Comparison of ENCODE assay signal across 8 cellular contexts in genomic region chr1:41662061-41662655, GRCh38.
DNase-seq lines count a peak whose midpoint lies in the region; ATAC-seq and TF ChIP-seq lines count a peak whose summit lies in the region.

No MANE protein-coding gene starts in this region.

- no peak for TF ChIP-seq CTCF in GM12865 (IDR thresholded peaks at IDR 0.05; ENCODE audit: insufficient read depth, low read depth, low read length, missing control alignments)
- TF ChIP-seq CTCF in HCT116 (IDR thresholded peaks at IDR 0.05 in 2 of 3, conservative IDR thresholded peaks at IDR 0.05 in 1 of 3; ENCODE audit: borderline replicate concordance in 1 of 3, insufficient read depth in 1 of 3, low read depth in 2 of 3, low read length in 2 of 3): no peak

- no peak overlapping the region for H2AFZ ChIP-seq in HCT116 (ENCODE audit: low read depth, low read length, poor library complexity, severe bottlenecking)

- no peak for TF ChIP-seq POLR2A in HCT116 (IDR thresholded peaks at IDR 0.05; ENCODE audit: borderline replicate concordance, extremely low read depth, insufficient read depth, insufficient read length)

- no peaks in the 10 kb centered on the region for H4K20me1 ChIP-seq in HCT116 (ENCODE audit: insufficient read depth)

- H3K9me2 ChIP-seq in HCT116 (ENCODE audit: insufficient read depth): no peaks in the 10 kb centered on the region

- POLR2A ChIA-PET in HCT116 (lab: Charles Lee): interaction anchor here (1.8 kb wide), 1 partner anchor 9 kb away, joined by 4 read pairs; no protein-coding TSS in a partner anchor
- POLR2A ChIA-PET in activated CD8-positive, alpha-beta T cell treated with anti-CD3 and anti-CD28 coated beads, Interleukin-2, amount 10 ng/mL, durations not matched to agents 7 days and 5 days (lab: Charles Lee): interaction anchor here (0.6 to 2.4 kb wide), 7 partner anchors 9 to 993 kb away, joined by 3 to 19 read pairs (median 5); no protein-coding TSS in a partner anchor

- DNase-seq in GM12865 (ENCODE audit: low read depth): peak; percentile 78
- DNase-seq in HCT116 (ENCODE audit: low read depth, low spot score): peak; percentile 44
- DNase-seq in NCI-H2029 (lab: John Stamatoyannopoulos, UW): peak; percentile 86
- DNase-seq in activated CD8-positive, alpha-beta T cell treated with anti-CD3 and anti-CD28 coated beads, Interleukin-2, amount 10 ng/mL, durations not matched to agents 7 days and 5 days: peak; percentile 84
- peak; percentile 60 to 71 (median 64) for DNase-seq in effector memory CD8-positive, alpha-beta T cell
- peak; percentile 45 for DNase-seq in midbrain (lab: John Stamatoyannopoulos, UW)
- DNase-seq in stimulated activated CD8-positive, alpha-beta memory T cell treated with anti-CD3 and anti-CD28 coated beads, Interleukin-4, amount 100 ng/mL, for 24 hours (ENCODE audit: low read depth): peak; percentile 69
- DNase-seq in GF-D8 (lab: John Stamatoyannopoulos, UW): no peak

- no peaks in the 10 kb centered on the region for H3K36me3 ChIP-seq in HCT116 (ENCODE audit: control insufficient read depth in 1 of 2, insufficient read depth in 2 of 2, low read length in 2 of 2)

- RAD21 ChIA-PET in HCT116 (lab: Charles Lee; ENCODE audit: low non-redundant PET in 1 of 2, low total read pairs in 2 of 2, uncharacterized antibody in 2 of 2, unreplicated experiment in 2 of 2): no interaction called here

- H3K36me3 Mint-ChIP-seq in activated CD8-positive, alpha-beta T cell treated with anti-CD3 and anti-CD28 coated beads, Interleukin-2, amount 10 ng/mL, durations not matched to agents 7 days and 5 days (ENCODE audit: low read depth): peaks cover 4% of the 10 kb centered on the region
- no peaks in the 10 kb centered on the region for H3K36me3 Mint-ChIP-seq in effector memory CD8-positive, alpha-beta T cell (ENCODE audit: insufficient read depth)

- peaks cover 82% of the 10 kb centered on the region for H3K4me1 Mint-ChIP-seq in activated CD8-positive, alpha-beta T cell treated with anti-CD3 and anti-CD28 coated beads, Interleukin-2, amount 10 ng/mL, durations not matched to agents 7 days and 5 days (ENCODE audit: low read depth)
- peaks cover 46 to 65% of the 10 kb centered on the region in 2 donors for H3K4me1 Mint-ChIP-seq in effector memory CD8-positive, alpha-beta T cell (ENCODE audit: low read depth in 2 of 2)

- no peak for TF ChIP-seq RAD21 in HCT116 (IDR thresholded peaks at IDR 0.05; ENCODE audit: low read depth)

- no TSS peak for BruUV-seq in HCT116 (replicated peaks; lab: Mats Ljungman, UMichigan)

- H3K4me2 ChIP-seq in HCT116 (ENCODE audit: low read length): peak overlapping the region; percentile 100

- no peaks in the 10 kb centered on the region for H3K9me3 ChIP-seq in HCT116 (ENCODE audit: control insufficient read depth in 1 of 2, insufficient read depth in 1 of 2, low read depth in 1 of 2, low read length in 2 of 2)

- intact Hi-C loops in HCT116 (cut with micrococcal nuclease): no loop called here

- H3K9ac ChIP-seq in HCT116 (ENCODE audit: low read length): peak overlapping the region; percentile 65

- ATAC-seq in HCT116: peak; percentile 85
- peak; percentile 88 for ATAC-seq in activated CD8-positive, alpha-beta T cell treated with anti-CD3 and anti-CD28 coated beads, Interleukin-2, amount 10 ng/mL, durations not matched to agents 7 days and 5 days
- peak; percentile 87 for ATAC-seq in effector memory CD8-positive, alpha-beta T cell (replicated peaks)

- H3K9me3 Mint-ChIP-seq in activated CD8-positive, alpha-beta T cell treated with anti-CD3 and anti-CD28 coated beads, Interleukin-2, amount 10 ng/mL, durations not matched to agents 7 days and 5 days (ENCODE audit: insufficient read depth): no peaks in the 10 kb centered on the region
- H3K9me3 Mint-ChIP-seq in effector memory CD8-positive, alpha-beta T cell: no peaks in the 10 kb centered on the region

- peak overlapping the region; percentile 21 for H3K27ac Mint-ChIP-seq in activated CD8-positive, alpha-beta T cell treated with anti-CD3 and anti-CD28 coated beads, Interleukin-2, amount 10 ng/mL, durations not matched to agents 7 days and 5 days
- peak overlapping the region; percentile 82 for H3K27ac Mint-ChIP-seq in effector memory CD8-positive, alpha-beta T cell

- H3K79me2 ChIP-seq in HCT116 (ENCODE audit: insufficient read depth, low read length): no peaks in the 10 kb centered on the region

- H3K4me3 Mint-ChIP-seq in activated CD8-positive, alpha-beta T cell treated with anti-CD3 and anti-CD28 coated beads, Interleukin-2, amount 10 ng/mL, durations not matched to agents 7 days and 5 days: peak overlapping the region; percentile 47
- peak overlapping the region; percentile 90 to 94 for H3K4me3 Mint-ChIP-seq in effector memory CD8-positive, alpha-beta T cell

- H3K4me3 ChIP-seq in GM12865 (ENCODE audit: low read depth, low read length) (peak overlapping the region; percentile 71), HCT116 (replicated peaks in 1 of 2; ENCODE audit: low read depth in 1 of 2, low read length in 2 of 2) (peak overlapping the region; percentile 65 to 78)

- H3K27me3 ChIP-seq in HCT116 (ENCODE audit: insufficient read depth, low read length): no peaks in the 10 kb centered on the region

- peak overlapping the region; percentile 56 for H3K27ac ChIP-seq in HCT116 (ENCODE audit: low read depth, low read length)

- H3K27me3 Mint-ChIP-seq in activated CD8-positive, alpha-beta T cell treated with anti-CD3 and anti-CD28 coated beads, Interleukin-2, amount 10 ng/mL, durations not matched to agents 7 days and 5 days (ENCODE audit: low read depth): no peaks in the 10 kb centered on the region
- no peaks in the 10 kb centered on the region for H3K27me3 Mint-ChIP-seq in effector memory CD8-positive, alpha-beta T cell

- CTCF ChIA-PET in HCT116 (lab: Charles Lee): interaction anchor here (0.7 to 2.2 kb wide), 2 partner anchors 10 to 11 kb away, joined by 3 to 6 read pairs; no protein-coding TSS in a partner anchor
- CTCF ChIA-PET in activated CD8-positive, alpha-beta T cell treated with anti-CD3 and anti-CD28 coated beads, Interleukin-2, amount 10 ng/mL, durations not matched to agents 7 days and 5 days (lab: Charles Lee): interaction anchor here (1.9 to 2.4 kb wide), 2 partner anchors 11 to 16 kb away, joined by 5 to 6 read pairs; no protein-coding TSS in a partner anchor

- peaks cover 24 to 58% of the 10 kb centered on the region in 2 experiments for H3K4me1 ChIP-seq in HCT116 (ENCODE audit: control insufficient read depth in 1 of 2, insufficient read depth in 2 of 2, low read length in 2 of 2)

TF ChIP-seq in HCT116, 20 proteins besides CTCF, POLR2A, EP300 and RAD21:
- TF ChIP-seq POLR2AphosphoS5 (IDR thresholded peaks at IDR 0.05; ENCODE audit: low read depth, low read length) (peak; percentile 51; the same call in 1 of the 2 replicates), ZFX (IDR thresholded peaks at IDR 0.05) (0 out of 2 replicates have a peak, but pooled peaks have one; percentile 8), ELF1 (IDR thresholded peaks at IDR 0.05; ENCODE audit: borderline replicate concordance, low read depth) (no peak), JUND (IDR thresholded peaks at IDR 0.05) (no peak), SRF (IDR thresholded peaks at IDR 0.05; ENCODE audit: low read depth) (peak; percentile 94), SIN3A (IDR thresholded peaks at IDR 0.05; ENCODE audit: low read depth) (no peak)
